In genomic region chr7:99616359-99617186, GRCh38 we compare ENCODE assay signal across 8 cellular contexts. TPM values are rescaled to one million over a fixed set of nuclear protein-coding genes. Genes with fewer than 3 reads are reported as not detected.
DNase-seq lines count a peak whose midpoint lies in the region; ATAC-seq and TF ChIP-seq lines count a peak whose summit lies in the region.

Gene ZSCAN25, plus strand, starts transcription at chr7:99616946. Its CDS starts 2,661 bp downstream, at chr7:99619607.

- H3K4me3 ChIP-seq in GM12875 (ENCODE audit: low read depth, low read length): peak within 1 kb of the TSS; percentile 87
- peak within 1 kb of the TSS; percentile 76 to 88 for H3K4me3 ChIP-seq in prostate gland
- peak within 1 kb of the TSS; percentile 93 for H3K4me3 ChIP-seq in urinary bladder (ENCODE audit: low read depth, low read length)

- under 1% methylated on average over 50 of the region's 59 CpGs for WGBS in prostate gland
- under 1% methylated on average over 59 of the region's 59 CpGs for WGBS in urinary bladder

- H3K9me3 ChIP-seq in prostate gland: no peaks in the 10 kb centered on the region

- TF ChIP-seq CTCF in GM12875 (IDR thresholded peaks at IDR 0.05; ENCODE audit: borderline replicate concordance, insufficient read depth, low read depth, low read length): peak; percentile 49; the same call in 1 of the 2 replicates
- TF ChIP-seq CTCF in prostate gland (IDR thresholded peaks at IDR 0.05): peak in 1 of 4 experiments; percentile 24

- peak within 1 kb of the TSS; percentile 65 to 78 for H3K27ac ChIP-seq in prostate gland
- H3K27ac ChIP-seq in urinary bladder (ENCODE audit: low read depth): peak within 1 kb of the TSS; percentile 63

- peaks cover 0 to 2% of the 10 kb centered on the region in 2 donors for H3K36me3 ChIP-seq in prostate gland
- H3K36me3 ChIP-seq in urinary bladder (ENCODE audit: insufficient read depth): no peaks in the 10 kb centered on the region

- DNase-seq in NCI-H1436 (lab: John Stamatoyannopoulos, UW) (peak; percentile 90), T-helper 1 cell (peak; percentile 66 to 92 (median 74)), amniotic stem cell (lab: John Stamatoyannopoulos, UW) (peak; percentile 68), left ventricle myocardium superior (peak; percentile 91), prostate gland (ENCODE audit: low spot score) (peak; percentile 76)

- H3K4me1 ChIP-seq in prostate gland (replicated peaks) (peaks cover 6% of the 10 kb centered on the region), urinary bladder (ENCODE audit: insufficient read depth) (peaks cover 2% of the 10 kb centered on the region)

- intact Hi-C loops in left ventricle myocardium superior (cut with micrococcal nuclease): no loop called here
- intact Hi-C loops in prostate gland (cut with DNase I): loop anchor here (5.0 to 10.0 kb wide), 3 partner anchors 59 to 308 kb away; partner anchors contain the start of genes GJC3 and ZNF655

- no peak for TF ChIP-seq POLR2A in prostate gland (IDR thresholded peaks at IDR 0.05)

- ATAC-seq in HG02763 (IDR thresholded peaks at IDR 0.05; ENCODE audit: unreplicated experiment) (peak; percentile 88), left ventricle myocardium superior (peak; percentile 98)

- H3K27me3 ChIP-seq in prostate gland (replicated peaks; ENCODE audit: insufficient read depth): no peaks in the 10 kb centered on the region

RNA-seq across cellular contexts. Expression of gene ZSCAN25, which starts in this region (rescaled TPM):
- 8.3 TPM for total RNA-seq in left ventricle myocardium superior
- total RNA-seq in prostate gland: 10 to 100 TPM; 20.1 to 28.0 TPM
- total RNA-seq in urinary bladder: 12.7 TPM
- polyA plus RNA-seq in urinary bladder: 7.9 TPM

Comparison
In these comparisons a context has a peak if more than half of its experiments do, and no peak if none do; other contexts are left out.
1. Peak in every context shown above with its lines: DNase-seq, ATAC-seq, H3K4me3 ChIP-seq and H3K27ac ChIP-seq.